Comparison of ENCODE assay signal across 8 cellular contexts in the genomic region with DNA sequence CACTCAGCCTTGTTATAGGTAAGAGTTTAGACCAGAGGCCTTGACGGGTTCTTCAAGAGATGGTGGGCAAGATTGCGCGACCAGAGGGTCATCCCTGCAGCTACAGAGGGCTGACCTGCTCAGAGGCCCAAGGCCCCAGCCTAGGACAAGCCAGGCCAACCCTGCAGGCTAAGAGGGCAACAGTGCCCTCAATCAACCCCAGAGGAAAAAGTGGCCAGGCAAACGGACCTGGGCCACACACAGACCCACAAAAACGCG. TPM values are rescaled to one million over a fixed set of nuclear protein-coding genes. Genes with fewer than 3 reads are reported as not detected.
DNase-seq lines count a peak whose midpoint lies in the region; ATAC-seq and TF ChIP-seq lines count a peak whose summit lies in the region.

No MANE protein-coding gene starts in this region.

- no peaks in the 10 kb centered on the region for H3K27me3 Mint-ChIP-seq in Caco-2 (ENCODE audit: insufficient read depth, unreplicated experiment)
- peaks cover 22% of the 10 kb centered on the region for H3K27me3 Mint-ChIP-seq in progenitor cell of endocrine pancreas

- CTCF ChIA-PET in Caco-2 (lab: Charles Lee): no interaction called here

- H3K4me1 Mint-ChIP-seq in Caco-2 (ENCODE audit: low read depth, unreplicated experiment): peaks cover 29% of the 10 kb centered on the region
- H3K4me1 Mint-ChIP-seq in progenitor cell of endocrine pancreas (ENCODE audit: low read depth): peaks cover 39% of the 10 kb centered on the region

- peak; percentile 14 for ATAC-seq in SK-N-SH treated with all-trans-retinoic acid at 6 μM for 48 hours
- ATAC-seq in HG02588 (IDR thresholded peaks at IDR 0.05; ENCODE audit: unreplicated experiment): no peak

- WGBS in esophagus muscularis mucosa: 27% methylated on average over 6 of the region's 6 CpGs

- H3K4me3 ChIP-seq in Caco-2 (ENCODE audit: low read depth, low read length): peak overlapping the region; percentile 90
- H3K4me3 ChIP-seq in esophagus muscularis mucosa: peak overlapping the region; percentile 63 to 82 (median 79)

- peaks cover 47% of the 10 kb centered on the region for H3K36me3 Mint-ChIP-seq in Caco-2 (ENCODE audit: insufficient read depth, unreplicated experiment)
- peaks cover 10% of the 10 kb centered on the region for H3K36me3 Mint-ChIP-seq in progenitor cell of endocrine pancreas (ENCODE audit: insufficient read depth)

- peak overlapping the region; percentile 87 for H3K4me3 Mint-ChIP-seq in Caco-2 (ENCODE audit: unreplicated experiment)
- peak overlapping the region; percentile 91 for H3K4me3 Mint-ChIP-seq in progenitor cell of endocrine pancreas (ENCODE audit: low read depth)

- TF ChIP-seq CTCF in Caco-2 (IDR thresholded peaks at IDR 0.05; ENCODE audit: insufficient read depth in 1 of 2, low read depth in 1 of 2, low read length in 1 of 2, severe bottlenecking in 1 of 2, unreplicated experiment in 1 of 2) (no peak), esophagus muscularis mucosa (IDR thresholded peaks at IDR 0.05) (no peak), progenitor cell of endocrine pancreas (IDR thresholded peaks at IDR 0.05; ENCODE audit: unreplicated experiment) (no peak)

- H3K27me3 ChIP-seq in Caco-2 (replicated peaks; ENCODE audit: control insufficient read depth, insufficient read depth, low read length): no peaks in the 10 kb centered on the region
- no peaks in the 10 kb centered on the region for H3K27me3 ChIP-seq in esophagus muscularis mucosa

- no peaks in the 10 kb centered on the region for H3K9me3 Mint-ChIP-seq in Caco-2 (ENCODE audit: unreplicated experiment)
- no peaks in the 10 kb centered on the region for H3K9me3 Mint-ChIP-seq in progenitor cell of endocrine pancreas (ENCODE audit: low read depth)

- no peaks in the 10 kb centered on the region for H3K9me3 ChIP-seq in Caco-2
- no peaks in the 10 kb centered on the region for H3K9me3 ChIP-seq in esophagus muscularis mucosa

- H3K27ac ChIP-seq in esophagus muscularis mucosa (replicated peaks in 1 of 4): peak overlapping the region; percentile 87 to 96 (median 91)

- peaks cover 10% of the 10 kb centered on the region for H3K4me1 ChIP-seq in Caco-2
- peaks cover 61 to 76% (median 75%) of the 10 kb centered on the region in 4 donors for H3K4me1 ChIP-seq in esophagus muscularis mucosa

- no TSS peak for BruUV-seq in Caco-2 (replicated peaks; lab: Mats Ljungman, UMichigan)

- H3K27ac Mint-ChIP-seq in Caco-2 (ENCODE audit: unreplicated experiment) (peak overlapping the region; percentile 91), progenitor cell of endocrine pancreas (peak overlapping the region; percentile 95)

- no peak for TF ChIP-seq POLR2A in esophagus muscularis mucosa (IDR thresholded peaks at IDR 0.05; ENCODE audit: low read depth)

- DNase-seq in Caco-2: peak in 1 of 2 experiments; percentile 15
- no peak for DNase-seq in esophagus muscularis mucosa (ENCODE audit: extremely low spot score)
- DNase-seq in progenitor cell of endocrine pancreas (ENCODE audit: low spot score, unreplicated experiment): no peak
- DNase-seq in globus pallidus (ENCODE audit: low spot score): no peak
- DNase-seq in AG08395 (ENCODE audit: low spot score): no peak
- no peak for DNase-seq in effector CD8-positive, alpha-beta T cell (lab: John Stamatoyannopoulos, UW)

- TF ChIP-seq EP300 in esophagus muscularis mucosa (IDR thresholded peaks at IDR 0.05): no peak

- intact Hi-C loops in Caco-2 (cut with micrococcal nuclease; ENCODE audit: unreplicated experiment): loop anchor here (1.0 to 2.0 kb wide), 2 partner anchors 9 to 23 kb away; no protein-coding TSS in a partner anchor
- intact Hi-C loops in esophagus muscularis mucosa (cut with DNase I): loop anchor here (2.0 kb wide), 1 partner anchor 191 kb away; no protein-coding TSS in a partner anchor

- H3K36me3 ChIP-seq in Caco-2 (ENCODE audit: control insufficient read depth, insufficient read depth, low read length) (no peaks in the 10 kb centered on the region), esophagus muscularis mucosa (peaks cover 0 to 9% (median 3%) of the 10 kb centered on the region in 4 donors)

- POLR2A ChIA-PET in Caco-2 (lab: Charles Lee): no interaction called here

TF ChIP-seq in SK-N-SH treated with all-trans-retinoic acid at 6 μM for 48 hours, 23 proteins besides CTCF, POLR2A, EP300 and RAD21:
- TF ChIP-seq CSDC2 (CRISPR knock-in tag; IDR thresholded peaks at IDR 0.05) (0 out of 2 replicates have a peak, but pooled peaks have one; percentile 10), ISL1 (CRISPR knock-in tag; IDR thresholded peaks at IDR 0.05) (no peak)

RNA-seq across cellular contexts. Expression of a gene that starts 1.3 kb away (rescaled TPM):
- total RNA-seq in Caco-2 (2022): 26.0 and 27.7 TPM in 2 replicates
- total RNA-seq in esophagus muscularis mucosa: 10 to 100 TPM; 14.1 to 40.9 (median 28.7) TPM
- 37.2 and 38.8 TPM in 2 replicates for total RNA-seq in progenitor cell of endocrine pancreas

RNA-seq across cellular contexts. Expression of a gene that starts 23.8 kb away (rescaled TPM):
- not detected in 2 replicates for total RNA-seq in Caco-2 (2022)
- total RNA-seq in esophagus muscularis mucosa: not detected
- not detected in 2 replicates for total RNA-seq in progenitor cell of endocrine pancreas
